18 cellular contexts compared by ENCODE assay signal in the genomic region with DNA sequence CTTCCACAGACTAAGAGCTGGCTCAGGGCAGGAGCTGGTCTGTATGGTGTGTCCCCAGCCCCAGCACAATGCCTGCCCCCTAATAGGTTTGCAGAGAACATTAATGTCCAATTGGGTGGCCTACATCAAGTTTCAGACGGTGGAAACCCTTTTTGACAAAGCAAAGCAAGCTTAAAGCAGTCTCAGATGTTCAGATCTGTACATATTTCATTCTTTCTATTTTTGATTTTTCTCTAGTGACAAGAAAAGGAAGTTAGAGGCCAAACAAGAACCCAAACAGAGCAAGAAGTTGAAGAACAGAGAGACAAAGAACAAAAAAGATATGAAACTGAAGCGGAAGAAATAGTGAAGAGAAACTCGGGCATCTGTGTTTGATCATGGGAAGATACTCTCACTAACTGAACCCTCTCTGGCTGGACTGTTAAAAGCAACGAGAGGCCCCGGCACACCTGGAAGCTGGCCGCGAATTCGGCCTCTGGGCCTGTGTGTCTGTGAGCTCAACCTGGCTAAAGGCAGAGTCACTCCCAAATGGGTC. TPM values are rescaled to one million over a fixed set of nuclear protein-coding genes. Genes with fewer than 3 reads are reported as not detected.
A peak's percentile ranks its signal among the peaks of the same experiment; 100 is the strongest.
DNase-seq lines count a peak whose midpoint lies in the region; ATAC-seq and TF ChIP-seq lines count a peak whose summit lies in the region.
"Had no signal": no experiment of that assay in that cellular context is flagged by ENCODE, and none has a peak within 500 bp of the region (broad histone marks: within the 10 kb centered on the region; RNA-seq: fewer than 3 reads in every experiment).

No MANE protein-coding gene starts in this region.

- no peak overlapping the region for H2AFZ ChIP-seq in OCI-LY7 (ENCODE audit: low read length)
- H2AFZ ChIP-seq: parathyroid adenoma had no signal

- H3K4me3 ChIP-seq in GM06990 (replicated peaks; ENCODE audit: low read depth, low read length) (no peak overlapping the region), OCI-LY7 (ENCODE audit: low read depth, low read length, poor library complexity, severe bottlenecking) (no peak overlapping the region)
- H3K4me3 ChIP-seq: gastroesophageal sphincter, vagina had no signal

- no TSS peak for BruUV-seq in OCI-LY7 (replicated peaks; lab: Mats Ljungman, UMichigan)

- no peaks in the 10 kb centered on the region for H3K9me3 ChIP-seq in OCI-LY7 (ENCODE audit: low read length)
- H3K9me3 ChIP-seq: gastroesophageal sphincter, vagina had no signal

- peak overlapping the region; percentile 92 for H3K27ac ChIP-seq in OCI-LY7 (ENCODE audit: low read depth, low read length, poor library complexity, severe bottlenecking)
- H3K27ac ChIP-seq: gastroesophageal sphincter, parathyroid adenoma, vagina had no signal

- intact Hi-C loops in OCI-LY7 (cut with micrococcal nuclease; ENCODE audit: unreplicated experiment) = loop anchor here (1.0 to 5.0 kb wide), 3 partner anchors 41 to 149 kb away; partner anchors contain the start of genes CAPRIN1 and NAT10

- DNase-seq in GM06990 (ENCODE audit: extremely low read depth, insufficient read length) = peak; percentile 52
- peak; percentile 74 for DNase-seq in OCI-LY7 (ENCODE audit: low spot score)
- no peak for DNase-seq in left lobe of liver (ENCODE audit: low spot score)
- no peak for DNase-seq in NCI-H748 (lab: John Stamatoyannopoulos, UW; ENCODE audit: unreplicated experiment)
- DNase-seq in NCI-H524 treated with DMSO at 0.1 percent for 48 hours (lab: John Stamatoyannopoulos, UW) = no peak
- DNase-seq in C1 segment of cervical spinal cord (lab: John Stamatoyannopoulos, UW) = no peak
- DNase-seq: activated CD4-positive, alpha-beta T cell treated with anti-CD3 and anti-CD28 coated beads, Interleukin-2, amount 50 U/mL, for 4 hours; activated naive CD4-positive, alpha-beta T cell treated with anti-CD3 and anti-CD28 coated beads for 36 hours; DMS153; midbrain; NCI-H1092 treated with DMSO at 0.1 percent for 48 hours; NCI-H446; stimulated activated CD4-positive, alpha-beta T cell treated with anti-CD3 and anti-CD28 coated beads, Interleukin-15, amount 100 ng/mL, for 24 hours had no signal

- ATAC-seq in GM19025 (IDR thresholded peaks at IDR 0.05; ENCODE audit: low read depth, unreplicated experiment) (peak; percentile 46), HG02870 (IDR thresholded peaks at IDR 0.05; ENCODE audit: unreplicated experiment) (peak; percentile 58), left lobe of liver (no peak)
- ATAC-seq: gastroesophageal sphincter had no signal

- peaks cover 37% of the 10 kb centered on the region for H3K4me1 ChIP-seq in OCI-LY7 (ENCODE audit: insufficient read depth, low read length, poor library complexity, severe bottlenecking)
- H3K4me1 ChIP-seq: gastroesophageal sphincter, parathyroid adenoma, vagina had no signal

- POLR2A ChIA-PET in OCI-LY7 (lab: Charles Lee) = interaction anchor here (0.6 to 1.2 kb wide), 4 partner anchors 16 to 102 kb away, joined by 3 to 4 read pairs (median 3); no protein-coding TSS in a partner anchor

- H4K20me1 ChIP-seq in OCI-LY7 (ENCODE audit: insufficient read depth, low read length) = no peaks in the 10 kb centered on the region; the same call in 1 of the 2 replicates

- no peaks in the 10 kb centered on the region for H3K79me2 ChIP-seq in OCI-LY7 (ENCODE audit: insufficient read depth, low read depth, low read length)
- H3K79me2 ChIP-seq: parathyroid adenoma had no signal

- H3K36me3 ChIP-seq in GM06990 (ENCODE audit: control insufficient read depth, insufficient read depth, low read length) (peaks cover 42% of the 10 kb centered on the region), OCI-LY7 (ENCODE audit: insufficient read depth, low read length) (peaks cover 98% of the 10 kb centered on the region)

- TF ChIP-seq CTCF in GM06990 (IDR thresholded peaks at IDR 0.05; ENCODE audit: insufficient read depth, low read length, poor library complexity, severe bottlenecking) (no peak), OCI-LY7 (conservative IDR thresholded peaks at IDR 0.05; ENCODE audit: low read length) (no peak)

- CTCF ChIA-PET in OCI-LY7 (lab: Charles Lee; ENCODE audit: unreplicated experiment) = interaction anchor here (1.0 kb wide), 1 partner anchor 28 kb away, joined by 3 read pairs; no protein-coding TSS in a partner anchor

- peak overlapping the region; percentile 50 for H3K4me2 ChIP-seq in OCI-LY7 (ENCODE audit: low read length)

- no peaks in the 10 kb centered on the region for H3K27me3 ChIP-seq in GM06990 (replicated peaks; ENCODE audit: control insufficient read depth, insufficient read depth, low read length)
- H3K27me3 ChIP-seq: gastroesophageal sphincter, vagina had no signal

- H3K9me2 ChIP-seq in OCI-LY7 (ENCODE audit: insufficient read depth, low read length) = no peaks in the 10 kb centered on the region

RNA-seq across cellular contexts. Expression of gene NAT10, which starts 40.5 kb away (rescaled TPM):
- 62.5 and 64.9 TPM in 2 replicates for total RNA-seq in OCI-LY7 (2014; rRNA removed; shearing (Covaris generic))
- total RNA-seq in OCI-LY7 (2022) = 94.2 and 120 TPM in 2 replicates
- total RNA-seq in left lobe of liver = 12.9 TPM

Comparison
In these comparisons a context has a peak if more than half of its experiments do, and no peak if none do; other contexts are left out.
1. DNase-seq: peak in GM06990 (single experiment) and OCI-LY7 (single experiment); none in left lobe of liver (single experiment), NCI-H748 (single experiment), NCI-H524 treated with DMSO at 0.1 percent for 48 hours (single experiment) and C1 segment of cervical spinal cord (0 of 14).